Comparison of ENCODE assay signal across 1 cellular context in genomic region chr3:179148446-179149238, GRCh38.
TF ChIP-seq lines count a peak whose summit lies in the region.

No MANE protein-coding gene starts in this region.

TF ChIP-seq in K562, 482 proteins besides CTCF, POLR2A, EP300 and RAD21 (continued from another document and continues in another):
- TF ChIP-seq, protein P1, sequence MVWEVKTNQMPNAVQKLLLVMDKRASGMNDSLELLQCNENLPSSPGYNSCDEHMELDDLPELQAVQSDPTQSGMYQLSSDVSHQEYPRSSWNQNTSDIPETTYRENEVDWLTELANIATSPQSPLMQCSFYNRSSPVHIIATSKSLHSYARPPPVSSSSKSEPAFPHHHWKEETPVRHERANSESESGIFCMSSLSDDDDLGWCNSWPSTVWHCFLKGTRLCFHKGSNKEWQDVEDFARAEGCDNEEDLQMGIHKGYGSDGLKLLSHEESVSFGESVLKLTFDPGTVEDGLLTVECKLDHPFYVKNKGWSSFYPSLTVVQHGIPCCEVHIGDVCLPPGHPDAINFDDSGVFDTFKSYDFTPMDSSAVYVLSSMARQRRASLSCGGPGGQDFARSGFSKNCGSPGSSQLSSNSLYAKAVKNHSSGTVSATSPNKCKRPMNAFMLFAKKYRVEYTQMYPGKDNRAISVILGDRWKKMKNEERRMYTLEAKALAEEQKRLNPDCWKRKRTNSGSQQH (CRISPR knock-in tag; IDR thresholded peaks at IDR 0.05) = no peak
- TF ChIP-seq NR4A1 (CRISPR knock-in tag; IDR thresholded peaks at IDR 0.05) (0 out of 2 replicates have a peak, but pooled peaks have one; percentile 39), NR4A1 (tag; IDR thresholded peaks at IDR 0.05) (no peak), ZNF655 (CRISPR knock-in tag; IDR thresholded peaks at IDR 0.05) (no peak), FOXK2 (conservative IDR thresholded peaks at IDR 0.05 in 1 of 2, IDR thresholded peaks at IDR 0.05 in 1 of 2; ENCODE audit: low read depth in 2 of 2) (no peak), BHLHE40 (IDR thresholded peaks at IDR 0.05; ENCODE audit: low read length) (0 out of 2 replicates have a peak, but pooled peaks have one; percentile 13), YY1 (IDR thresholded peaks at IDR 0.05; ENCODE audit: borderline replicate concordance in 1 of 3, control insufficient read depth in 1 of 3, extremely low read depth in 1 of 3, insufficient read depth in 3 of 3, insufficient read length in 1 of 3, insufficient replicate concordance in 2 of 3, low read depth in 1 of 3, low read length in 2 of 3) (peak in 2 of 3 experiments; percentile 4 to 9), RFX5 (IDR thresholded peaks at IDR 0.05; ENCODE audit: low read depth, low read length) (no peak), ZNF324 (CRISPR knock-in tag; IDR thresholded peaks at IDR 0.05) (no peak), USF2 (CRISPR knock-in tag; IDR thresholded peaks at IDR 0.05) (no peak), PCBP1 (IDR thresholded peaks at IDR 0.05; ENCODE audit: low read depth, low read length, poor library complexity, severe bottlenecking) (peak; percentile 76), HSF4 (CRISPR knock-in tag; IDR thresholded peaks at IDR 0.05; ENCODE audit: borderline replicate concordance) (no peak), HOXB6 (CRISPR knock-in tag; IDR thresholded peaks at IDR 0.05; ENCODE audit: borderline replicate concordance) (no peak), ZNF592 (IDR thresholded peaks at IDR 0.05) (no peak), FIP1L1 (IDR thresholded peaks at IDR 0.05; ENCODE audit: low read depth, low read length, poor library complexity, severe bottlenecking) (peak; percentile 58), PHTF2 (CRISPR knock-in tag; IDR thresholded peaks at IDR 0.05) (no peak), HDGF (IDR thresholded peaks at IDR 0.05) (no peak), CTBP1 (IDR thresholded peaks at IDR 0.05; ENCODE audit: borderline replicate concordance) (peak; percentile 11; the same call in 1 of the 2 replicates), TEAD1 (CRISPR knock-in tag; IDR thresholded peaks at IDR 0.05) (no peak), ZFX (CRISPR knock-in tag; IDR thresholded peaks at IDR 0.05) (peak; percentile 84), YBX1 (IDR thresholded peaks at IDR 0.05) (no peak), ZFPM2 (CRISPR knock-in tag; IDR thresholded peaks at IDR 0.05) (0 out of 2 replicates have a peak, but pooled peaks have one; percentile 38), CXXC5 (CRISPR knock-in tag; IDR thresholded peaks at IDR 0.05) (peak; percentile 3; the same call in 1 of the 2 replicates), KAT2B (IDR thresholded peaks at IDR 0.05; ENCODE audit: low read depth, low read length) (no peak), CREM (IDR thresholded peaks at IDR 0.05; ENCODE audit: low read depth) (0 out of 2 replicates have a peak, but pooled peaks have one; percentile 15), MITF (IDR thresholded peaks at IDR 0.05) (no peak), MAZ (CRISPR knock-in tag; conservative IDR thresholded peaks at IDR 0.05 in 1 of 2, IDR thresholded peaks at IDR 0.05 in 1 of 2) (peak; percentile 16 to 34; a peak in 2 of 4 replicates), KDM5B (IDR thresholded peaks at IDR 0.05; ENCODE audit: insufficient replicate concordance, low read depth, low read length) (peak; percentile 39), ZBTB7A (IDR thresholded peaks at IDR 0.05; ENCODE audit: borderline replicate concordance, control insufficient read depth, low read depth, low read length) (peak; percentile 69; the same call in 1 of the 2 replicates), DPF2 (IDR thresholded peaks at IDR 0.05) (no peak), FOXP1 (CRISPR knock-in tag; IDR thresholded peaks at IDR 0.05) (peak; percentile 28; the same call in 1 of the 2 replicates), CBX8 (IDR thresholded peaks at IDR 0.05; ENCODE audit: borderline replicate concordance, extremely low read depth, low read depth, low read length, poor library complexity, severe bottlenecking) (no peak), PHF21A (IDR thresholded peaks at IDR 0.05; ENCODE audit: borderline replicate concordance, low read depth) (no peak), POLR2G (IDR thresholded peaks at IDR 0.05; ENCODE audit: low read depth, low read length) (peak; percentile 87), PHF8 (IDR thresholded peaks at IDR 0.05; ENCODE audit: borderline replicate concordance, low read length) (peak; percentile 42; the same call in 1 of the 2 replicates), CHD1 (IDR thresholded peaks at IDR 0.05; ENCODE audit: low read length) (peak; percentile 80), ZNF583 (CRISPR knock-in tag; IDR thresholded peaks at IDR 0.05) (no peak), SIN3A (IDR thresholded peaks at IDR 0.05; ENCODE audit: borderline replicate concordance in 2 of 2, control insufficient read depth in 1 of 2, low read depth in 2 of 2, low read length in 2 of 2) (peak in 1 of 2 experiments; percentile 45; a peak in 2 of 4 replicates), ZBTB11 (CRISPR knock-in tag; IDR thresholded peaks at IDR 0.05) (peak in 1 of 3 experiments; percentile 54; a peak in 2 of 6 replicates), ELF4 (CRISPR knock-in tag; IDR thresholded peaks at IDR 0.05) (no peak), NCOR1 (IDR thresholded peaks at IDR 0.05) (no peak), MYBL2 (IDR thresholded peaks at IDR 0.05; ENCODE audit: low read depth) (no peak), MYBL2 (CRISPR knock-in tag; IDR thresholded peaks at IDR 0.05; ENCODE audit: borderline replicate concordance) (no peak), ZSCAN32 (CRISPR knock-in tag; IDR thresholded peaks at IDR 0.05) (no peak)
- TF ChIP-seq, protein P2, sequence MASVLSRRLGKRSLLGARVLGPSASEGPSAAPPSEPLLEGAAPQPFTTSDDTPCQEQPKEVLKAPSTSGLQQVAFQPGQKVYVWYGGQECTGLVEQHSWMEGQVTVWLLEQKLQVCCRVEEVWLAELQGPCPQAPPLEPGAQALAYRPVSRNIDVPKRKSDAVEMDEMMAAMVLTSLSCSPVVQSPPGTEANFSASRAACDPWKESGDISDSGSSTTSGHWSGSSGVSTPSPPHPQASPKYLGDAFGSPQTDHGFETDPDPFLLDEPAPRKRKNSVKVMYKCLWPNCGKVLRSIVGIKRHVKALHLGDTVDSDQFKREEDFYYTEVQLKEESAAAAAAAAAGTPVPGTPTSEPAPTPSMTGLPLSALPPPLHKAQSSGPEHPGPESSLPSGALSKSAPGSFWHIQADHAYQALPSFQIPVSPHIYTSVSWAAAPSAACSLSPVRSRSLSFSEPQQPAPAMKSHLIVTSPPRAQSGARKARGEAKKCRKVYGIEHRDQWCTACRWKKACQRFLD (CRISPR knock-in tag; IDR thresholded peaks at IDR 0.05) = 0 out of 2 replicates have a peak, but pooled peaks have one; percentile 13
- TF ChIP-seq, protein P3, sequence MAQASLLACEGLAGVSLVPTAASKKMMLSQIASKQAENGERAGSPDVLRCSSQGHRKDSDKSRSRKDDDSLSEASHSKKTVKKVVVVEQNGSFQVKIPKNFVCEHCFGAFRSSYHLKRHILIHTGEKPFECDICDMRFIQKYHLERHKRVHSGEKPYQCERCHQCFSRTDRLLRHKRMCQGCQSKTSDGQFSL (CRISPR knock-in tag; IDR thresholded peaks at IDR 0.05) = peak; percentile 25; the same call in 1 of the 2 replicates
- TF ChIP-seq, protein P3 (tag; IDR thresholded peaks at IDR 0.05) = no peak
- TF ChIP-seq, protein P4, sequence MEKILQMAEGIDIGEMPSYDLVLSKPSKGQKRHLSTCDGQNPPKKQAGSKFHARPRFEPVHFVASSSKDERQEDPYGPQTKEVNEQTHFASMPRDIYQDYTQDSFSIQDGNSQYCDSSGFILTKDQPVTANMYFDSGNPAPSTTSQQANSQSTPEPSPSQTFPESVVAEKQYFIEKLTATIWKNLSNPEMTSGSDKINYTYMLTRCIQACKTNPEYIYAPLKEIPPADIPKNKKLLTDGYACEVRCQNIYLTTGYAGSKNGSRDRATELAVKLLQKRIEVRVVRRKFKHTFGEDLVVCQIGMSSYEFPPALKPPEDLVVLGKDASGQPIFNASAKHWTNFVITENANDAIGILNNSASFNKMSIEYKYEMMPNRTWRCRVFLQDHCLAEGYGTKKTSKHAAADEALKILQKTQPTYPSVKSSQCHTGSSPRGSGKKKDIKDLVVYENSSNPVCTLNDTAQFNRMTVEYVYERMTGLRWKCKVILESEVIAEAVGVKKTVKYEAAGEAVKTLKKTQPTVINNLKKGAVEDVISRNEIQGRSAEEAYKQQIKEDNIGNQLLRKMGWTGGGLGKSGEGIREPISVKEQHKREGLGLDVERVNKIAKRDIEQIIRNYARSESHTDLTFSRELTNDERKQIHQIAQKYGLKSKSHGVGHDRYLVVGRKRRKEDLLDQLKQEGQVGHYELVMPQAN (IDR thresholded peaks at IDR 0.05; ENCODE audit: borderline replicate concordance) = no peak
